Comparison of ENCODE assay signal across 14 cellular contexts in the genomic region with DNA sequence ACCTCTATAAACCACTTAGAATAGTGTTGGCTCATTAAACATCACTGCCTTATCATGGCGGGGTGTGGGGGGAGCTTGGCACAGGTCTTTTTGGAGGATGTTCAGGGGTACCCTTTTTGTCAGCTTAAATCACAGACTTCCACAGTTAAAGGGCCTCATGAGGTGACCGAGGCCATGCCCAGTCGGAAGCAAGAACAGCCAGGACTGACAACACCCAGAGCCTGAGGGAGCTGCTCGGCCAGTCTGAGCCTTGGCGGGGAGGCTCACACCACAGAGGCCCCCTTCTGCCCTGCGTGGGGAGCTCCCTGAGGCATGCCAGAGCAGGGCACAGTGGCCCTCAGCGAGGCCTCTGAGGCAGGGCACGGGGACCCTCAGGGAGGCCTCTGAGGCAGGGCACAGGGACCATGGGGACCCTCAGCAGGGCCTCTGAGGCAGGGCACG. TPM values are rescaled to one million over a fixed set of nuclear protein-coding genes. Genes with fewer than 3 reads are reported as not detected.
A peak's percentile ranks its signal among the peaks of the same experiment; 100 is the strongest.
DNase-seq lines count a peak whose midpoint lies in the region; ATAC-seq, FAIRE-seq and TF ChIP-seq lines count a peak whose summit lies in the region.
"Had no signal": no experiment of that assay in that cellular context is flagged by ENCODE, and none has a peak within 500 bp of the region (broad histone marks: within the 10 kb centered on the region; RNA-seq: fewer than 3 reads in every experiment).

No MANE protein-coding gene starts in this region.

- H3K27me3 Mint-ChIP-seq in brain: peaks cover 3% of the 10 kb centered on the region

- no peak overlapping the region for H2AFZ ChIP-seq in HepG2 (ENCODE audit: low read length)

- H4K20me1 ChIP-seq in BLaER1: no peaks in the 10 kb centered on the region
- no peaks in the 10 kb centered on the region for H4K20me1 ChIP-seq in HepG2 (ENCODE audit: insufficient read depth, low read length)

- peak overlapping the region in 3 of 5 experiments; percentile 34 to 48 (median 40) for H3K27ac Mint-ChIP-seq in brain
- H3K27ac Mint-ChIP-seq: activated naive CD4-positive, alpha-beta T cell treated with anti-CD3 and anti-CD28 coated beads, Interleukin-2, amount 10 ng/mL, durations not matched to agents 7 days and 5 days had no signal

- H3K4me2 ChIP-seq in BLaER1: peak overlapping the region; percentile 85
- H3K4me2 ChIP-seq in HepG2 (ENCODE audit: low read depth, low read length): no peak overlapping the region

- H3K4me3 ChIP-seq in BLaER1 (peak overlapping the region; percentile 25; the same call in 1 of the 2 replicates), HepG2 (replicated peaks in 1 of 3; ENCODE audit: insufficient read depth in 1 of 3, low read depth in 2 of 3, low read length in 3 of 3) (no peak overlapping the region), gastrocnemius medialis (no peak overlapping the region)

- H3K36me3 Mint-ChIP-seq in brain: no peaks in the 10 kb centered on the region
- H3K36me3 Mint-ChIP-seq: activated naive CD4-positive, alpha-beta T cell treated with anti-CD3 and anti-CD28 coated beads, Interleukin-2, amount 10 ng/mL, durations not matched to agents 7 days and 5 days had no signal

- H3K4me3 Mint-ChIP-seq in brain: no peak overlapping the region
- H3K4me3 Mint-ChIP-seq: activated CD8-positive, alpha-beta T cell treated with anti-CD3 and anti-CD28 coated beads, Interleukin-2, amount 10 ng/mL, durations not matched to agents 7 days and 5 days; activated naive CD4-positive, alpha-beta T cell treated with anti-CD3 and anti-CD28 coated beads, Interleukin-2, amount 10 ng/mL, durations not matched to agents 7 days and 5 days; dendritic cell treated with granulocyte-macrophage colony-stimulating factor and Interleukin-4, amounts not matched to agents 40 ng/mL and 50 ng/mL, for 4 days had no signal

- no peaks in the 10 kb centered on the region for H3K9me3 Mint-ChIP-seq in brain
- H3K9me3 Mint-ChIP-seq: activated naive CD4-positive, alpha-beta T cell treated with anti-CD3 and anti-CD28 coated beads, Interleukin-2, amount 10 ng/mL, durations not matched to agents 7 days and 5 days; dendritic cell treated with granulocyte-macrophage colony-stimulating factor and Interleukin-4, amounts not matched to agents 40 ng/mL and 50 ng/mL, for 4 days had no signal

- TF ChIP-seq RAD21 in HepG2 (CRISPR knock-in tag; IDR thresholded peaks at IDR 0.05): no peak

- TF ChIP-seq EP300 in HepG2 (IDR thresholded peaks at IDR 0.05; ENCODE audit: low read depth in 2 of 2, low read length in 2 of 2) (no peak), HepG2 (CRISPR knock-in tag; IDR thresholded peaks at IDR 0.05; ENCODE audit: borderline replicate concordance) (no peak)

- no peaks in the 10 kb centered on the region for H3K9me3 ChIP-seq in BLaER1
- no peaks in the 10 kb centered on the region for H3K9me3 ChIP-seq in HepG2 (ENCODE audit: low read length)
- no peaks in the 10 kb centered on the region for H3K9me3 ChIP-seq in gastrocnemius medialis

- TF ChIP-seq POLR2A in HepG2 (IDR thresholded peaks at IDR 0.05; ENCODE audit: insufficient read depth in 1 of 2, low read depth in 2 of 2, low read length in 2 of 2) (no peak), gastrocnemius medialis (IDR thresholded peaks at IDR 0.05) (no peak), GM12892 (IDR thresholded peaks at IDR 0.05; ENCODE audit: low read depth, low read length) (no peak)

- TF ChIP-seq CTCF in brain (conservative IDR thresholded peaks at IDR 0.05): no peak
- no peak for TF ChIP-seq CTCF in HepG2 (CRISPR knock-in tag; IDR thresholded peaks at IDR 0.05)
- no peak for TF ChIP-seq CTCF in gastrocnemius medialis (IDR thresholded peaks at IDR 0.05 in 4 of 5, conservative IDR thresholded peaks at IDR 0.05 in 1 of 5)

- H3K36me3 ChIP-seq in BLaER1 (no peaks in the 10 kb centered on the region), HepG2 (replicated peaks in 1 of 2; ENCODE audit: control insufficient read depth in 1 of 2, insufficient read depth in 2 of 2, low read length in 2 of 2) (peaks cover 30 to 68% of the 10 kb centered on the region in 2 experiments), gastrocnemius medialis (no peaks in the 10 kb centered on the region)

- WGBS in HepG2 (ENCODE audit: low lambda C conversion rate): 93% methylated on average over 5 of the region's 9 CpGs

- intact Hi-C loops in HepG2 (cut with micrococcal nuclease; ENCODE audit: unreplicated experiment) (no loop called here), gastrocnemius medialis (cut with DNase I; ENCODE audit: low total_unique reads) (loop anchor here (2.0 kb wide), 2 partner anchors 31 to 107 kb away; a partner anchor contains a TSS)

- H3K79me2 ChIP-seq in HepG2 (ENCODE audit: insufficient read depth, low read length): no peaks in the 10 kb centered on the region

- BruUV-seq in HepG2 (replicated peaks; lab: Mats Ljungman, UMichigan): no TSS peak

- POLR2A ChIA-PET in HepG2 (lab: Yijun Ruan, JAX): no interaction called here

- no peak for DNase-seq in HepG2 (ENCODE audit: low spot score)
- DNase-seq in gastrocnemius medialis: no peak
- DNase-seq in GM12892 (ENCODE audit: insufficient read length): no peak
- DNase-seq: activated CD8-positive, alpha-beta T cell treated with anti-CD3 and anti-CD28 coated beads, Interleukin-2, amount 10 ng/mL, durations not matched to agents 7 days and 5 days; activated naive CD4-positive, alpha-beta T cell treated with anti-CD3 and anti-CD28 coated beads, Interleukin-2, amount 10 ng/mL, durations not matched to agents 7 days and 5 days; DMS79; NCI-H2029 had no signal

- CTCF ChIA-PET in HepG2 (lab: Yijun Ruan, JAX; ENCODE audit: low intra/inter-chr PET ratio, low total read pairs): no interaction called here

- H3K27me3 ChIP-seq in BLaER1 (no peaks in the 10 kb centered on the region), HepG2 (ENCODE audit: control insufficient read depth in 1 of 2, insufficient read depth in 2 of 2, low read length in 2 of 2) (no peaks in the 10 kb centered on the region), gastrocnemius medialis (no peaks in the 10 kb centered on the region)

- peaks cover 71% of the 10 kb centered on the region for H3K4me1 Mint-ChIP-seq in brain

- H3K9ac ChIP-seq in BLaER1 (peak overlapping the region; percentile 70; the same call in 1 of the 2 replicates), HepG2 (ENCODE audit: insufficient read depth, low read depth, low read length) (no peak overlapping the region)
- H3K9ac ChIP-seq: KMS-11 had no signal

- no peak for FAIRE-seq in HepG2 (lab: Jason Lieb, UNC)
- FAIRE-seq in GM12892 (lab: Jason Lieb, UNC): no peak

- ATAC-seq in HepG2 (peak; percentile 18; the same call in 2 of the 3 replicates), gastrocnemius medialis (no peak), HG03378 (IDR thresholded peaks at IDR 0.05; ENCODE audit: unreplicated experiment) (no peak), HG02623 (IDR thresholded peaks at IDR 0.05; ENCODE audit: unreplicated experiment) (no peak), HG03175 (IDR thresholded peaks at IDR 0.05; ENCODE audit: unreplicated experiment) (no peak)
- ATAC-seq: activated CD8-positive, alpha-beta T cell treated with anti-CD3 and anti-CD28 coated beads, Interleukin-2, amount 10 ng/mL, durations not matched to agents 7 days and 5 days had no signal

- H3K27ac ChIP-seq in BLaER1 (peak overlapping the region; percentile 85), HepG2 (ENCODE audit: extremely low read length, insufficient read depth, low read length) (no peak overlapping the region), gastrocnemius medialis (peak overlapping the region; percentile 81 to 93 (median 90))

- H3K4me1 ChIP-seq in BLaER1 (peaks cover 68% of the 10 kb centered on the region), HepG2 (ENCODE audit: insufficient read depth, low read length) (peaks cover 10% of the 10 kb centered on the region; the same call in 1 of the 2 replicates), gastrocnemius medialis (peaks cover 37 to 42% of the 10 kb centered on the region in 2 donors)

- in situ Hi-C loops in HepG2 (cut with HindIII; ENCODE audit: extremely low pct_ligation_motif_present, low pct_unique_long_range_greater_than_20kb) (no loop called here), gastrocnemius medialis (cut with MboI; ENCODE audit: low sequenced_read_pairs in 4 of 4) (no loop called here)

TF ChIP-seq in HepG2, 621 proteins besides CTCF, POLR2A, EP300 and RAD21 (continues in another document):
- TF ChIP-seq ZKSCAN5 (CRISPR knock-in tag; IDR thresholded peaks at IDR 0.05) (no peak), AGO2 (optimal IDR thresholded peaks at IDR 0.05; ENCODE audit: low read depth, low read length) (peak; percentile 78)
- TF ChIP-seq, protein P1, sequence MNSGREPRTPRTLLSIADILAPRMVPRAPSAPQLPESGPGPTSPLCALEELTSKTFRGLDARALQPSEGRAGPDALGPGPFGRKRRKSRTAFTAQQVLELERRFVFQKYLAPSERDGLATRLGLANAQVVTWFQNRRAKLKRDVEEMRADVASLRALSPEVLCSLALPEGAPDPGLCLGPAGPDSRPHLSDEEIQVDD (CRISPR knock-in tag; IDR thresholded peaks at IDR 0.05; ENCODE audit: borderline replicate concordance): no peak

RNA-seq across cellular contexts. Expression of a gene that starts 49.5 kb away (rescaled TPM):
- polyA plus RNA-seq in brain (ENCODE audit: insufficient read depth, low read depth, low replicate concordance) (14.5 TPM), HepG2 (2011; rRNA removed) (45.6 and 52.7 TPM in 2 replicates)
- total RNA-seq in HepG2 (2016; rRNA removed; fragmentation: Illumina TruSeq; extraction: Trizol) (74.2 and 117 TPM in 2 replicates), gastrocnemius medialis (1 to 10 TPM; 2.2 to 7.6 (median 6.2) TPM)
- total RNA-seq in HepG2 (2016; cell fraction: cytosol; rRNA removed; fragmentation: Illumina TruSeq; extraction: Trizol; ENCODE audit: low read depth): 28.7 and 31.7 TPM in 2 replicates
- total RNA-seq in HepG2 (2016; cell fraction: insoluble cytoplasmic fraction; rRNA removed; fragmentation: Illumina TruSeq; extraction: Trizol): 78.4 and 116 TPM in 2 replicates
- total RNA-seq in HepG2 (2016; cell fraction: membrane; rRNA removed; fragmentation: Illumina TruSeq; extraction: Trizol): 34.6 and 40.8 TPM in 2 replicates
- total RNA-seq in HepG2 (2016; cell fraction: nucleus; rRNA removed; fragmentation: Illumina TruSeq; extraction: Trizol): 44.6 and 58.8 TPM in 2 replicates
- polyA plus RNA-seq in HepG2 (2011; cell fraction: cytosol; rRNA removed): 38.1 and 45.2 TPM in 2 replicates
- polyA plus RNA-seq in HepG2 (2011; cell fraction: nucleus; rRNA removed): 17.0 and 19.5 TPM in 2 replicates
- 35.5 and 38.6 TPM in 2 replicates for polyA plus RNA-seq in HepG2 (2012)
- polyA plus RNA-seq in HepG2 (2016; cell fraction: cytosol; fragmentation: Illumina TruSeq; extraction: Trizol; ENCODE audit: low read depth): 5.6 and 7.5 TPM in 2 replicates
- 104 and 112 TPM in 2 replicates for polyA plus RNA-seq in HepG2 (2016; cell fraction: insoluble cytoplasmic fraction; fragmentation: Illumina TruSeq; extraction: Trizol; ENCODE audit: low read depth)
- polyA plus RNA-seq in HepG2 (2016; cell fraction: membrane; fragmentation: Illumina TruSeq; extraction: Trizol; ENCODE audit: low read depth): 11.5 and 11.6 TPM in 2 replicates
- 57.0 and 64.6 TPM in 2 replicates for polyA plus RNA-seq in HepG2 (2016; cell fraction: nucleus; fragmentation: Illumina TruSeq; extraction: Trizol; ENCODE audit: insufficient read depth, low read depth)
- polyA minus RNA-seq in HepG2 (2011; rRNA and poly(A)+ RNA removed; ENCODE audit: low replicate concordance): 37.2 and 57.0 TPM in 2 replicates
- polyA minus RNA-seq in HepG2 (2011; cell fraction: cytosol; rRNA and poly(A)+ RNA removed): 89.0 and 103 TPM in 2 replicates
- polyA minus RNA-seq in HepG2 (2011; cell fraction: nucleus; rRNA and poly(A)+ RNA removed): 47.1 and 56.3 TPM in 2 replicates
- 25.1 TPM for polyA plus RNA-seq in GM12892 (2012; ENCODE audit: missing spikeins)
